In the genomic region with DNA sequence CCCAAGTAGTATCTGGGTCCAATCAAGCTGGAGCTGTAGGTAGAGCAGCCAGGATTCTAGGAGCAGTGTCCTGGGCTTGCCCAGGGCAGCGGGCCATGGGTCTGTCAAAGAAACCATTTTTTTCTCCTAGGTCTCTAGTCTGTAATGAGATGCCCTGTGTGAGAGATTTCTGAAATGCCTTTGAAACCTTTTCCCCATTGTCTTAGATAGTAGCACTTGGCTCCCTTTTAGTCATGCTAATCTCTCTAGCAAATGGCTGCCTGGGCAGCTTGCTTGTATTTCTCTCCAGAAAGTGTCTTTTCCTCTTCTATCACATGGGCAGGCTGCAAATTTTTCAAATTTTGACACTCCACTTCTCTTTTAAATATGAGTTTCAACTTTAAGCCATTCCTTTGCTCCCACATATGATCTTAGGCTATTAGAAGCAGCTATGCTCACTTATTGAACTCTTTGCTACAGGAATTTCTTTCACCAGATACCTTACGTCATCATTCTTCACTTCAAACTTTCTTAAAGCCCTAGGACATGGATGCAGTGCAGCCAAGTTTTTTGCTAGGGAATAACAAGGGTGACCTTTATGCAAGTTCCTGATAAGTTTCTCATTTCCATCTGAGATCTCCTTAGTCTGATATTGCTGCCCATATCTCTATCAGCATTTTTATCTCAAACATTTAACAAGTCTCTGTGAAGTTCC, we compare ENCODE assay signal across 15 cellular contexts.
A peak's percentile ranks its signal among the peaks of the same experiment; 100 is the strongest.
DNase-seq lines count a peak whose midpoint lies in the region; TF ChIP-seq lines count a peak whose summit lies in the region.
"Had no signal": no experiment of that assay in that cellular context is flagged by ENCODE, and none has a peak within 500 bp of the region (broad histone marks: within the 10 kb centered on the region; RNA-seq: fewer than 3 reads in every experiment).

No MANE protein-coding gene starts in this region.

- H3K27ac ChIP-seq in HUES48 (ENCODE audit: low read depth, low read length), result peak overlapping the region; percentile 51
- no peak overlapping the region for H3K27ac ChIP-seq in endodermal cell (ENCODE audit: low read depth, low read length)
- H3K27ac ChIP-seq in mesenchymal stem cell (ENCODE audit: low read length, poor library complexity, severe bottlenecking), result no peak overlapping the region
- no peak overlapping the region for H3K27ac ChIP-seq in tibial nerve
- H3K27ac ChIP-seq: BLaER1 had no signal

- H3K9me3 ChIP-seq in HUES48 (ENCODE audit: control insufficient read depth, insufficient read depth, low read length), result no peaks in the 10 kb centered on the region
- H3K9me3 ChIP-seq in endodermal cell (ENCODE audit: control insufficient read depth, low read length), result peaks cover 13% of the 10 kb centered on the region
- H3K9me3 ChIP-seq in mesenchymal stem cell (ENCODE audit: control insufficient read depth, low read length), result peaks cover 3% of the 10 kb centered on the region
- peaks cover 0 to 12% (median 0%) of the 10 kb centered on the region in 4 donors for H3K9me3 ChIP-seq in tibial nerve
- H3K9me3 ChIP-seq: BLaER1, Caco-2, HAP-1 had no signal

- TF ChIP-seq CTCF in endodermal cell (conservative IDR thresholded peaks at IDR 0.05) (no peak), tibial nerve (IDR thresholded peaks at IDR 0.05) (no peak)

- H3K9ac ChIP-seq in HUES48 (ENCODE audit: low read depth, low read length) (no peak overlapping the region), endodermal cell (ENCODE audit: extremely low read depth, low read length, poor library complexity, severe bottlenecking) (no peak overlapping the region), mesenchymal stem cell (ENCODE audit: low read length) (no peak overlapping the region)
- H3K9ac ChIP-seq: BLaER1 had no signal

- peaks cover 7% of the 10 kb centered on the region for H3K9me3 Mint-ChIP-seq in endodermal cell

- 83 to 100% methylated on average over 2 of the region's 2 CpGs for WGBS in endodermal cell (ENCODE audit: insufficient coverage in 1 of 2, insufficient read length in 1 of 2), 2 experiments
- WGBS in mesenchymal stem cell, result 96% methylated on average over 2 of the region's 2 CpGs
- WGBS in tibial nerve, 2 donors, result 66 to 79% methylated on average over 2 of the region's 2 CpGs

- peak overlapping the region; percentile 39 for H4K91ac ChIP-seq in mesenchymal stem cell (ENCODE audit: low read length)

- no peaks in the 10 kb centered on the region for H3K79me1 ChIP-seq in mesenchymal stem cell (replicated peaks; ENCODE audit: low read length, poor library complexity, severe bottlenecking)

- H3K36me3 ChIP-seq in HUES48 (ENCODE audit: control insufficient read depth, insufficient read depth, low read length) (no peaks in the 10 kb centered on the region), endodermal cell (ENCODE audit: control insufficient read depth, insufficient read depth, low read length) (no peaks in the 10 kb centered on the region), mesenchymal stem cell (ENCODE audit: control insufficient read depth in 1 of 2, insufficient read depth in 2 of 2, low read depth in 1 of 2, low read length in 2 of 2) (no peaks in the 10 kb centered on the region), tibial nerve (no peaks in the 10 kb centered on the region)
- H3K36me3 ChIP-seq: BLaER1, HAP-1 had no signal

- no peak overlapping the region for H3K4me3 Mint-ChIP-seq in endodermal cell
- H3K4me3 Mint-ChIP-seq: CD8-positive, alpha-beta memory T cell had no signal

- no peak overlapping the region for H2AFZ ChIP-seq in mesenchymal stem cell (ENCODE audit: low read depth, low read length)

- H3K4me1 ChIP-seq in HUES48 (ENCODE audit: control insufficient read depth, insufficient read depth, low read length) (peaks cover 12% of the 10 kb centered on the region; the same call in 1 of the 2 replicates), endodermal cell (ENCODE audit: control insufficient read depth, insufficient read depth, low read length) (no peaks in the 10 kb centered on the region), mesenchymal stem cell (ENCODE audit: control insufficient read depth, insufficient read depth, low read depth, low read length) (no peaks in the 10 kb centered on the region), tibial nerve (no peaks in the 10 kb centered on the region)
- H3K4me1 ChIP-seq: BLaER1, Caco-2, HAP-1 had no signal

- H3K4me2 ChIP-seq in mesenchymal stem cell (ENCODE audit: low read length, poor library complexity, severe bottlenecking), result no peak overlapping the region
- H3K4me2 ChIP-seq: BLaER1 had no signal

- H3K4me1 Mint-ChIP-seq in endodermal cell, result peaks cover 2% of the 10 kb centered on the region
- H3K4me1 Mint-ChIP-seq: CD8-positive, alpha-beta memory T cell had no signal

- H3K27me3 ChIP-seq in HUES48 (ENCODE audit: control insufficient read depth, insufficient read depth, low read length) (no peaks in the 10 kb centered on the region), endodermal cell (ENCODE audit: control insufficient read depth, insufficient read depth, low read length, poor library complexity, severe bottlenecking) (no peaks in the 10 kb centered on the region), mesenchymal stem cell (ENCODE audit: control insufficient read depth in 1 of 2, insufficient read depth in 1 of 2, low read length in 2 of 2) (no peaks in the 10 kb centered on the region), tibial nerve (no peaks in the 10 kb centered on the region)
- H3K27me3 ChIP-seq: BLaER1 had no signal

- H2AK5ac ChIP-seq in mesenchymal stem cell (ENCODE audit: low read length, severe bottlenecking), result no peak overlapping the region

- no peak overlapping the region for H2BK120ac ChIP-seq in mesenchymal stem cell (ENCODE audit: low read depth, low read length)

- H3K14ac ChIP-seq in mesenchymal stem cell (ENCODE audit: low read length in 2 of 2), result no peak overlapping the region

- no peak overlapping the region for H4K8ac ChIP-seq in mesenchymal stem cell (ENCODE audit: low read length)

- H3K27me3 Mint-ChIP-seq in endodermal cell (ENCODE audit: insufficient read depth), result no peaks in the 10 kb centered on the region
- H3K27me3 Mint-ChIP-seq: CD8-positive, alpha-beta memory T cell had no signal

- no peak overlapping the region for H3K4ac ChIP-seq in mesenchymal stem cell (ENCODE audit: low read depth in 1 of 2, low read length in 2 of 2)

- no peaks in the 10 kb centered on the region for H3K36me3 Mint-ChIP-seq in endodermal cell (ENCODE audit: low read depth)
- H3K36me3 Mint-ChIP-seq: CD8-positive, alpha-beta memory T cell had no signal

- no peak overlapping the region for H3K23ac ChIP-seq in mesenchymal stem cell (ENCODE audit: low read length in 2 of 2)

- DNase-seq in ELF-1 (ENCODE audit: low read depth, low spot score), result peak; percentile 24
- DNase-seq in endodermal cell, result peak; percentile 49
- DNase-seq in mesenchymal stem cell, result no peak
- DNase-seq in tibial nerve (ENCODE audit: low spot score in 2 of 2), result no peak
- no peak for DNase-seq in DMS153 treated with DMSO at 0.1 percent for 48 hours (lab: John Stamatoyannopoulos, UW; ENCODE audit: unreplicated experiment)
- DNase-seq in NCI-H2196 treated with DMSO at 0.1 percent for 48 hours (lab: John Stamatoyannopoulos, UW; ENCODE audit: unreplicated experiment), result no peak
- DNase-seq: 8988T; AML-193; Caco-2; CD8-positive, alpha-beta memory T cell; DMS53 had no signal

- no peak overlapping the region for H3K18ac ChIP-seq in mesenchymal stem cell (ENCODE audit: low read depth in 1 of 2, low read length in 2 of 2)

- H3K4me3 ChIP-seq in HUES48 (ENCODE audit: low read depth, low read length), result no peak overlapping the region
- peak overlapping the region; percentile 23 for H3K4me3 ChIP-seq in endodermal cell (ENCODE audit: low read length)
- H3K4me3 ChIP-seq in mesenchymal stem cell (ENCODE audit: insufficient read depth in 1 of 2, low read depth in 1 of 2, low read length in 2 of 2), result no peak overlapping the region
- H3K4me3 ChIP-seq in tibial nerve, result no peak overlapping the region
- H3K4me3 ChIP-seq: BLaER1, GM12878, HAP-1 had no signal

- no peak overlapping the region for H2BK12ac ChIP-seq in mesenchymal stem cell (ENCODE audit: low read length in 2 of 2)

- no peak overlapping the region for H2BK15ac ChIP-seq in mesenchymal stem cell (ENCODE audit: low read depth, poor library complexity, severe bottlenecking)

- no peak for TF ChIP-seq POLR2A in tibial nerve (IDR thresholded peaks at IDR 0.05)

- H3K27ac Mint-ChIP-seq in endodermal cell, result no peak overlapping the region
- H3K27ac Mint-ChIP-seq: CD8-positive, alpha-beta memory T cell had no signal

- no peak for TF ChIP-seq EP300 in tibial nerve (IDR thresholded peaks at IDR 0.05)

- H2BK5ac ChIP-seq in mesenchymal stem cell (ENCODE audit: low read depth, low read length, poor library complexity, severe bottlenecking), result no peak overlapping the region

Comparison
In these comparisons a context has a peak if more than half of its experiments do, and no peak if none do; other contexts are left out.
1. DNase-seq: peak in ELF-1 (single experiment) and endodermal cell (single experiment); none in mesenchymal stem cell (single experiment), tibial nerve (0 of 2), DMS153 treated with DMSO at 0.1 percent for 48 hours (single experiment) and NCI-H2196 treated with DMSO at 0.1 percent for 48 hours (single experiment).